In genomic region chr11:15327786-15328231, GRCh38 we compare ENCODE assay signal across 8 cellular contexts.
A peak's percentile ranks its signal among the peaks of the same experiment; 100 is the strongest.
DNase-seq lines count a peak whose midpoint lies in the region; ATAC-seq and TF ChIP-seq lines count a peak whose summit lies in the region.

No MANE protein-coding gene starts in this region.

- peak; percentile 38 to 43 for DNase-seq in SHP77 (lab: John Stamatoyannopoulos, UW)
- no peak for DNase-seq in SHP77 treated with DMSO at 0.1 percent for 48 hours (lab: John Stamatoyannopoulos, UW)
- peak; percentile 37 for DNase-seq in HK-2 (ENCODE audit: unreplicated experiment)
- DNase-seq in NOMO-1 treated with DMSO at 0.1 percent for 48 hours (lab: John Stamatoyannopoulos, UW; ENCODE audit: unreplicated experiment) = peak; percentile 29
- no peak for DNase-seq in esophagus squamous epithelium (lab: John Stamatoyannopoulos, UW)
- DNase-seq in T-helper 9 cell = no peak

- no peaks in the 10 kb centered on the region for H3K4me1 ChIP-seq in esophagus squamous epithelium

- no peak overlapping the region for H2AFZ ChIP-seq in neural cell (ENCODE audit: low read depth, low read length)

- H3K36me3 ChIP-seq in esophagus squamous epithelium (no peaks in the 10 kb centered on the region), neural cell (ENCODE audit: insufficient read depth, low read length) (no peaks in the 10 kb centered on the region)

- intact Hi-C loops in esophagus squamous epithelium (cut with DNase I) = loop anchor here (10.0 kb wide), 1 partner anchor 1287 kb away; no protein-coding TSS in a partner anchor

- H3F3A ChIP-seq in neural cell (ENCODE audit: insufficient read depth, low read length, poor library complexity, severe bottlenecking) = no peaks in the 10 kb centered on the region

- TF ChIP-seq CTCF in esophagus squamous epithelium (IDR thresholded peaks at IDR 0.05) = peak in 5 of 6 experiments; percentile 46 to 70 (median 49)
- peak; percentile 64 for TF ChIP-seq CTCF in neural cell (IDR thresholded peaks at IDR 0.05; ENCODE audit: poor library complexity, severe bottlenecking)

- no peaks in the 10 kb centered on the region for H3K9me2 ChIP-seq in neural cell (ENCODE audit: insufficient read depth, low read length)

- H3K4me3 ChIP-seq in esophagus squamous epithelium (no peak overlapping the region), neural cell (ENCODE audit: low read length) (no peak overlapping the region)

- ATAC-seq in HG02840 (IDR thresholded peaks at IDR 0.05; ENCODE audit: low FRiP score, unreplicated experiment) = no peak

- no peak for TF ChIP-seq EP300 in neural cell (conservative IDR thresholded peaks at IDR 0.05; ENCODE audit: poor library complexity, severe bottlenecking)

- H3K4me2 ChIP-seq in neural cell (ENCODE audit: low read length) = no peak overlapping the region

- H3K79me2 ChIP-seq in neural cell (replicated peaks; ENCODE audit: insufficient read depth, low read length) = no peaks in the 10 kb centered on the region

- no peak overlapping the region for H3K9ac ChIP-seq in neural cell (ENCODE audit: low read length)

- H3K27ac ChIP-seq in esophagus squamous epithelium (no peak overlapping the region), neural cell (ENCODE audit: low read length) (no peak overlapping the region)

- TF ChIP-seq RAD21 in neural cell (conservative IDR thresholded peaks at IDR 0.05) = peak; percentile 69

- H4K20me1 ChIP-seq in neural cell (ENCODE audit: insufficient read depth) = no peaks in the 10 kb centered on the region

- no peaks in the 10 kb centered on the region for H3K9me3 ChIP-seq in esophagus squamous epithelium
- H3K9me3 ChIP-seq in neural cell (ENCODE audit: low read length) = no peaks in the 10 kb centered on the region

- no peak for TF ChIP-seq POLR2A in esophagus squamous epithelium (IDR thresholded peaks at IDR 0.05)

- WGBS in esophagus squamous epithelium, 2 donors = 62 to 65% methylated on average over 3 to 4 of the region's 4 CpGs

- H3K27me3 ChIP-seq in esophagus squamous epithelium (peaks cover 0 to 9% (median 0%) of the 10 kb centered on the region in 4 donors), neural cell (ENCODE audit: insufficient read depth, low read depth, low read length) (no peaks in the 10 kb centered on the region)

TF ChIP-seq in neural cell, 6 proteins besides CTCF, POLR2A, EP300 and RAD21:
- TF ChIP-seq SMC3 (conservative IDR thresholded peaks at IDR 0.05; ENCODE audit: poor library complexity) = peak; percentile 62
- no peak for TF ChIP-seq TAF1 (IDR thresholded peaks at IDR 0.05; ENCODE audit: low read depth)

Comparison
In these comparisons a context has a peak if more than half of its experiments do, and no peak if none do; other contexts are left out.
1. DNase-seq: peak in SHP77 (2 of 2), HK-2 (single experiment) and NOMO-1 treated with DMSO at 0.1 percent for 48 hours (single experiment); none in SHP77 treated with DMSO at 0.1 percent for 48 hours (single experiment), esophagus squamous epithelium (single experiment) and T-helper 9 cell (single experiment).